ENCODE assay signal across 21 cellular contexts in the genomic region with DNA sequence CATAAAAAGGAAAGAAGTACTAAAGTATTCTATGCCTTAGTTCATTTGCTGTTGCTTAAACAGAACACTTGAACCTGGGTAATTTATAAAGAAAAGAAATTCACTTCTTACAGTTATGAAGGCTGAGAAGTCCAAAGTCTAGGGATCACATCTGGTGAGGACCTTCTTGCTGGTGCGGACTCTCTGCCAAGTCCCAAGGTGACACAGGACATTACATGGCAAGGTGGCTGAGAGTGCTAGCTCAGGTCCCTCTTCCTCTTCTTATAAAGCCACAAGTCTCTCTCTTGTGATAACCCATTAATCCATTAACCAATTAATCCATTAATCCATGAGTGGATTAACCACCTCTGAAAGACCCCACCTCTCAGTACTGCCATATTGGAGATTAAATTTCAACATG. TPM values are rescaled to one million over a fixed set of nuclear protein-coding genes. Genes with fewer than 3 reads are reported as not detected.
DNase-seq lines count a peak whose midpoint lies in the region; ATAC-seq and TF ChIP-seq lines count a peak whose summit lies in the region.
"Had no signal": no experiment of that assay in that cellular context is flagged by ENCODE, and none has a peak within 500 bp of the region (broad histone marks: within the 10 kb centered on the region; RNA-seq: fewer than 3 reads in every experiment).

No MANE protein-coding gene starts in this region.

- H3K4me3 ChIP-seq in coronary artery (no peak overlapping the region), upper lobe of right lung (no peak overlapping the region)
- H3K4me3 ChIP-seq: heart left ventricle, left ventricle myocardium inferior had no signal

- H3K9me3 ChIP-seq in upper lobe of right lung: no peaks in the 10 kb centered on the region

- H3K27ac Mint-ChIP-seq in osteocyte (ENCODE audit: unreplicated experiment): peak overlapping the region; percentile 98
- H3K27ac Mint-ChIP-seq in stimulated activated naive CD8-positive, alpha-beta T cell treated with anti-CD3 and anti-CD28 coated beads, Interleukin-15, amount 100 ng/mL, for 72 hours: no peak overlapping the region
- H3K27ac Mint-ChIP-seq: activated B cell treated with CpG ODN at 0.5 μM for 24 hours; CD4-positive, alpha-beta T cell had no signal

- no peak overlapping the region for H3K4me3 Mint-ChIP-seq in osteocyte (ENCODE audit: unreplicated experiment)
- H3K4me3 Mint-ChIP-seq in stimulated activated naive CD8-positive, alpha-beta T cell treated with anti-CD3 and anti-CD28 coated beads, Interleukin-15, amount 100 ng/mL, for 72 hours: no peak overlapping the region
- H3K4me3 Mint-ChIP-seq: activated B cell treated with CpG ODN at 0.5 μM for 24 hours; CD4-positive, alpha-beta T cell had no signal

- intact Hi-C loops in upper lobe of right lung (cut with DNase I): no loop called here

- no peaks in the 10 kb centered on the region for H3K36me3 Mint-ChIP-seq in osteocyte (ENCODE audit: unreplicated experiment)

- H3K4me1 Mint-ChIP-seq in osteocyte (ENCODE audit: unreplicated experiment): peaks cover 59% of the 10 kb centered on the region
- peaks cover 21% of the 10 kb centered on the region for H3K4me1 Mint-ChIP-seq in stimulated activated naive CD8-positive, alpha-beta T cell treated with anti-CD3 and anti-CD28 coated beads, Interleukin-15, amount 100 ng/mL, for 72 hours

- no peaks in the 10 kb centered on the region for H3K36me3 ChIP-seq in upper lobe of right lung
- H3K36me3 ChIP-seq: heart left ventricle, left ventricle myocardium inferior had no signal

- no peaks in the 10 kb centered on the region for H3K27me3 Mint-ChIP-seq in osteocyte (ENCODE audit: unreplicated experiment)
- no peaks in the 10 kb centered on the region for H3K27me3 Mint-ChIP-seq in stimulated activated naive CD8-positive, alpha-beta T cell treated with anti-CD3 and anti-CD28 coated beads, Interleukin-15, amount 100 ng/mL, for 72 hours
- H3K27me3 Mint-ChIP-seq: CD4-positive, alpha-beta T cell had no signal

- DNase-seq in NCI-H82 treated with DMSO at 0.1 percent for 48 hours (lab: John Stamatoyannopoulos, UW; ENCODE audit: unreplicated experiment) (peak; percentile 34), coronary artery (ENCODE audit: low spot score) (no peak), osteocyte (ENCODE audit: extremely low spot score, unreplicated experiment) (no peak), upper lobe of right lung (no peak)
- DNase-seq in activated CD4-positive, alpha-beta T cell treated with anti-CD3 and anti-CD28 coated beads for 48 hours: no peak
- DNase-seq in stimulated activated naive CD8-positive, alpha-beta T cell treated with anti-CD3 and anti-CD28 coated beads, Interleukin-15, amount 100 ng/mL, for 72 hours: no peak
- DNase-seq: activated B cell treated with CpG ODN at 0.5 μM for 24 hours; activated CD4-positive, alpha-beta T cell treated with anti-CD3 and anti-CD28 coated beads, Interleukin-2, amount 50 U/mL, for 48 hours; activated CD8-positive, alpha-beta memory T cell treated with anti-CD3 and anti-CD28 coated beads, Interleukin-2, amount 50 U/mL, for 48 hours; activated effector memory CD4-positive, alpha-beta T cell treated with anti-CD3 and anti-CD28 coated beads, Interleukin-2, amount 50 U/mL, for 16 hours; CD4-positive, alpha-beta T cell; DMS153; heart left ventricle; left ventricle myocardium inferior; NCI-H1105; NCI-H2029; NCI-H510A treated with DMSO at 0.1 percent for 48 hours; stimulated activated CD4-positive, alpha-beta T cell treated with anti-CD3 and anti-CD28 coated beads, Interleukin-2, amount 100 ng/mL, for 48 hours; stimulated activated naive CD4-positive, alpha-beta T cell; T-helper 9 cell had no signal

- H3K4me1 ChIP-seq in upper lobe of right lung: peaks cover 49% of the 10 kb centered on the region

- no peak for ATAC-seq in upper lobe of right lung
- ATAC-seq in GM18873 (IDR thresholded peaks at IDR 0.05; ENCODE audit: low FRiP score, unreplicated experiment): no peak
- ATAC-seq in stimulated activated naive CD8-positive, alpha-beta T cell treated with anti-CD3 and anti-CD28 coated beads, Interleukin-15, amount 100 ng/mL, for 72 hours: no peak
- ATAC-seq: heart left ventricle had no signal

- H3K9me3 Mint-ChIP-seq in osteocyte (ENCODE audit: unreplicated experiment): peaks cover 10% of the 10 kb centered on the region
- no peaks in the 10 kb centered on the region for H3K9me3 Mint-ChIP-seq in stimulated activated naive CD8-positive, alpha-beta T cell treated with anti-CD3 and anti-CD28 coated beads, Interleukin-15, amount 100 ng/mL, for 72 hours
- H3K9me3 Mint-ChIP-seq: CD4-positive, alpha-beta T cell had no signal

- H3K27ac ChIP-seq in coronary artery: peak overlapping the region; percentile 58 to 94
- peak overlapping the region; percentile 90 for H3K27ac ChIP-seq in upper lobe of right lung

- no peaks in the 10 kb centered on the region for H3K27me3 ChIP-seq in upper lobe of right lung
- H3K27me3 ChIP-seq: heart left ventricle had no signal

- TF ChIP-seq CTCF in coronary artery (IDR thresholded peaks at IDR 0.05) (no peak), osteocyte (IDR thresholded peaks at IDR 0.05) (no peak), upper lobe of right lung (IDR thresholded peaks at IDR 0.05) (no peak)

RNA-seq across cellular contexts. Expression of a gene that starts 3.1 kb away (rescaled TPM):
- total RNA-seq in osteocyte: 41.8 and 43.9 TPM in 2 replicates
- 118 TPM for total RNA-seq in upper lobe of right lung
